31 cellular contexts compared by ENCODE assay signal in genomic region chr7:98995111-98995510, GRCh38.
"Had no signal": no experiment of that assay in that cellular context is flagged by ENCODE, and none has a peak within 500 bp of the region (broad histone marks: within the 10 kb centered on the region; RNA-seq: fewer than 3 reads in every experiment).

No MANE protein-coding gene starts in this region.

- DNase-seq: hypothalamus; immature natural killer cell; left colon; left lung; lower lobe of right lung; mammary epithelial cell; mesenchymal stem cell; naive B cell; natural killer cell; nephron progenitor cell; occipital lobe; right lobe of liver; stimulated activated CD4-positive, alpha-beta T cell treated with anti-CD3 and anti-CD28 coated beads, Interleukin-1b, Interleukin-23, amount 100 ng/mL, for 48 hours; stimulated activated CD4-positive, alpha-beta T cell treated with anti-CD3 and anti-CD28 coated beads, Interleukin-2, amount 100 ng/mL, for 48 hours; stimulated activated CD4-positive, alpha-beta T cell treated with anti-CD3 and anti-CD28 coated beads, Interleukin-4, amount 100 ng/mL, for 4 hours; stimulated activated CD8-positive, alpha-beta memory T cell treated with anti-CD3 and anti-CD28 coated beads, Interleukin-4, amount 100 ng/mL, for 48 hours; stimulated activated naive B cell treated with anti-CD40 and anti-IgM and Interleukin-4, amounts not matched to agents 10 μg/mL and 1 μg/mL and 100 μg/mL, for 72 hours; stimulated activated naive CD8-positive, alpha-beta T cell treated with anti-CD3 and anti-CD28 coated beads, Interleukin-15, amount 100 ng/mL, for 72 hours; substantia nigra; trophoblast cell; uterus had no signal

- H3K4me1 Mint-ChIP-seq: immature natural killer cell, mesothelial cell of epicardium, nephron progenitor cell, neural progenitor cell had no signal

- H3K27ac ChIP-seq: heart left ventricle, left lung, lower lobe of right lung, neural progenitor cell, neutrophil, ovary, right atrium auricular region, right lobe of liver, thoracic aorta, tibial artery, uterus had no signal

- H3K36me3 ChIP-seq: neural progenitor cell, ovary, uterus had no signal

- ATAC-seq: left colon; left lung; natural killer cell; right lobe of liver; stimulated activated naive B cell treated with anti-CD40 and anti-IgM and Interleukin-4, amounts not matched to agents 10 μg/mL and 1 μg/mL and 100 μg/mL, for 72 hours had no signal

- H3K9me3 Mint-ChIP-seq: immature natural killer cell; mesothelial cell of epicardium; naive B cell; natural killer cell; nephron progenitor cell; neural progenitor cell; stimulated activated naive B cell treated with anti-CD40 and anti-IgM and Interleukin-4, amounts not matched to agents 10 μg/mL and 1 μg/mL and 100 μg/mL, for 72 hours; stimulated activated naive CD8-positive, alpha-beta T cell treated with anti-CD3 and anti-CD28 coated beads, Interleukin-15, amount 100 ng/mL, for 72 hours had no signal

- H3K4me3 Mint-ChIP-seq: immature natural killer cell; mesothelial cell of epicardium; natural killer cell; nephron progenitor cell; neural progenitor cell; stimulated activated naive B cell treated with anti-CD40 and anti-IgM and Interleukin-4, amounts not matched to agents 10 μg/mL and 1 μg/mL and 100 μg/mL, for 72 hours had no signal

- H3K9me3 ChIP-seq: heart left ventricle, left lung, lower lobe of right lung, neutrophil, ovary, right atrium auricular region, right lobe of liver, thoracic aorta, tibial artery, uterus had no signal

- H3K27me3 ChIP-seq: heart left ventricle, left lung, neural progenitor cell, neutrophil, ovary, right atrium auricular region, right lobe of liver, tibial artery, uterus had no signal

- H3K27ac Mint-ChIP-seq: immature natural killer cell, mesothelial cell of epicardium, nephron progenitor cell, neural progenitor cell, progenitor cell of endocrine pancreas had no signal

- H3K4me3 ChIP-seq: heart left ventricle, left lung, lower lobe of right lung, neural progenitor cell, ovary, right atrium auricular region, right lobe of liver, smooth muscle cell, thoracic aorta, tibial artery, uterus had no signal

- H3K4me1 ChIP-seq: left lung, lower lobe of right lung, neural progenitor cell, right atrium auricular region, right lobe of liver, uterus had no signal

- H3K27me3 Mint-ChIP-seq: naive B cell; progenitor cell of endocrine pancreas; stimulated activated naive B cell treated with anti-CD40 and anti-IgM and Interleukin-4, amounts not matched to agents 10 μg/mL and 1 μg/mL and 100 μg/mL, for 72 hours; stimulated activated naive CD8-positive, alpha-beta T cell treated with anti-CD3 and anti-CD28 coated beads, Interleukin-15, amount 100 ng/mL, for 72 hours had no signal
